1 cellular context compared by ENCODE assay signal in genomic region chr3:32238027-32238815, GRCh38.
A peak's percentile ranks its signal among the peaks of the same experiment; 100 is the strongest.
TF ChIP-seq lines count a peak whose summit lies in the region.

CMTM8 (plus strand) TSS chr3:32238680; CDS start chr3:32238973, 293 bp downstream.

TF ChIP-seq in HepG2, 621 proteins besides CTCF, POLR2A, EP300 and RAD21 (continued from another document and continues in another):
- TF ChIP-seq ZNF318 (CRISPR knock-in tag; IDR thresholded peaks at IDR 0.05) (no peak), DPF2 (CRISPR knock-in tag; IDR thresholded peaks at IDR 0.05; ENCODE audit: borderline replicate concordance, low read depth) (peak; percentile 67; the same call in 1 of the 2 replicates), PAF1 (CRISPR knock-in tag; IDR thresholded peaks at IDR 0.05) (no peak), SNAI1 (CRISPR knock-in tag; IDR thresholded peaks at IDR 0.05; ENCODE audit: borderline replicate concordance) (peak; percentile 80; the same call in 1 of the 2 replicates), HOMEZ (CRISPR knock-in tag; IDR thresholded peaks at IDR 0.05; ENCODE audit: low read depth) (no peak), REL (CRISPR knock-in tag; conservative IDR thresholded peaks at IDR 0.05) (no peak), PBX3 (CRISPR knock-in tag; IDR thresholded peaks at IDR 0.05; ENCODE audit: borderline replicate concordance) (no peak), MNT (IDR thresholded peaks at IDR 0.05) (no peak), KAT7 (CRISPR knock-in tag; IDR thresholded peaks at IDR 0.05; ENCODE audit: borderline replicate concordance) (no peak; the same call in 1 of the 2 replicates), U2AF2 (IDR thresholded peaks at IDR 0.05; ENCODE audit: low read depth, low read length) (no peak), ZNF792 (CRISPR knock-in tag; IDR thresholded peaks at IDR 0.05) (peak; percentile 45; the same call in 1 of the 2 replicates), ZSCAN20 (CRISPR knock-in tag; IDR thresholded peaks at IDR 0.05; ENCODE audit: borderline replicate concordance) (no peak), KLF15 (CRISPR knock-in tag; IDR thresholded peaks at IDR 0.05; ENCODE audit: borderline replicate concordance) (no peak), SMARCC2 (IDR thresholded peaks at IDR 0.05) (no peak), KAT2B (IDR thresholded peaks at IDR 0.05; ENCODE audit: borderline replicate concordance, low read depth, low read length) (peak; percentile 35; the same call in 1 of the 2 replicates), FOXK1 (CRISPR knock-in tag; IDR thresholded peaks at IDR 0.05; ENCODE audit: borderline replicate concordance, low read depth) (peak; percentile 71; the same call in 1 of the 2 replicates), CERS6 (CRISPR knock-in tag; IDR thresholded peaks at IDR 0.05) (no peak), KDM5B (CRISPR knock-in tag; IDR thresholded peaks at IDR 0.05; ENCODE audit: borderline replicate concordance) (peak; percentile 71; the same call in 1 of the 2 replicates), CENPBD1 (CRISPR knock-in tag; IDR thresholded peaks at IDR 0.05; ENCODE audit: borderline replicate concordance, low read depth) (no peak), ATAD3A (CRISPR knock-in tag; IDR thresholded peaks at IDR 0.05) (no peak), ZNF577 (CRISPR knock-in tag; IDR thresholded peaks at IDR 0.05; ENCODE audit: borderline replicate concordance, low read depth) (no peak), ZKSCAN8 (CRISPR knock-in tag; IDR thresholded peaks at IDR 0.05; ENCODE audit: borderline replicate concordance) (no peak; the same call in 1 of the 2 replicates), SMAD1 (CRISPR knock-in tag; IDR thresholded peaks at IDR 0.05; ENCODE audit: borderline replicate concordance, low read depth) (no peak), ZNF331 (CRISPR knock-in tag; IDR thresholded peaks at IDR 0.05) (peak; percentile 85), ZNF180 (CRISPR knock-in tag; IDR thresholded peaks at IDR 0.05; ENCODE audit: borderline replicate concordance, low read depth) (no peak), KMT2A (CRISPR knock-in tag; IDR thresholded peaks at IDR 0.05) (peak; percentile 73; the same call in 1 of the 2 replicates), ZSCAN30 (CRISPR knock-in tag; IDR thresholded peaks at IDR 0.05) (peak; percentile 26; the same call in 1 of the 2 replicates), ZFP36L1 (CRISPR knock-in tag; IDR thresholded peaks at IDR 0.05) (peak; percentile 57; the same call in 1 of the 2 replicates), SRSF9 (IDR thresholded peaks at IDR 0.05; ENCODE audit: borderline replicate concordance, insufficient read depth, low read depth, low read length, poor library complexity, severe bottlenecking) (no peak), TBX3 (IDR thresholded peaks at IDR 0.05; ENCODE audit: borderline replicate concordance) (peak; percentile 26; the same call in 1 of the 2 replicates), NCOA2 (CRISPR knock-in tag; IDR thresholded peaks at IDR 0.05) (peak; percentile 66)
- TF ChIP-seq, protein P1, sequence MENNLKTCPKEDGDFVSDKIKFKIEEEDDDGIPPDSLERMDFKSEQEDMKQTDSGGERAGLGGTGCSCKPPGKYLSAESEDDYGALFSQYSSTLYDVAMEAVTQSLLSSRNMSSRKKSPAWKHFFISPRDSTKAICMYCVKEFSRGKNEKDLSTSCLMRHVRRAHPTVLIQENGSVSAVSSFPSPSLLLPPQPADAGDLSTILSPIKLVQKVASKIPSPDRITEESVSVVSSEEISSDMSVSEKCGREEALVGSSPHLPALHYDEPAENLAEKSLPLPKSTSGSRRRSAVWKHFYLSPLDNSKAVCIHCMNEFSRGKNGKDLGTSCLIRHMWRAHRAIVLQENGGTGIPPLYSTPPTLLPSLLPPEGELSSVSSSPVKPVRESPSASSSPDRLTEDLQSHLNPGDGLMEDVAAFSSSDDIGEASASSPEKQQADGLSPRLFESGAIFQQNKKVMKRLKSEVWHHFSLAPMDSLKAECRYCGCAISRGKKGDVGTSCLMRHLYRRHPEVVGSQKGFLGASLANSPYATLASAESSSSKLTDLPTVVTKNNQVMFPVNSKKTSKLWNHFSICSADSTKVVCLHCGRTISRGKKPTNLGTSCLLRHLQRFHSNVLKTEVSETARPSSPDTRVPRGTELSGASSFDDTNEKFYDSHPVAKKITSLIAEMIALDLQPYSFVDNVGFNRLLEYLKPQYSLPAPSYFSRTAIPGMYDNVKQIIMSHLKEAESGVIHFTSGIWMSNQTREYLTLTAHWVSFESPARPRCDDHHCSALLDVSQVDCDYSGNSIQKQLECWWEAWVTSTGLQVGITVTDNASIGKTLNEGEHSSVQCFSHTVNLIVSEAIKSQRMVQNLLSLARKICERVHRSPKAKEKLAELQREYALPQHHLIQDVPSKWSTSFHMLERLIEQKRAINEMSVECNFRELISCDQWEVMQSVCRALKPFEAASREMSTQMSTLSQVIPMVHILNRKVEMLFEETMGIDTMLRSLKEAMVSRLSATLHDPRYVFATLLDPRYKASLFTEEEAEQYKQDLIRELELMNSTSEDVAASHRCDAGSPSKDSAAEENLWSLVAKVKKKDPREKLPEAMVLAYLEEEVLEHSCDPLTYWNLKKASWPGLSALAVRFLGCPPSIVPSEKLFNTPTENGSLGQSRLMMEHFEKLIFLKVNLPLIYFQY (CRISPR knock-in tag; IDR thresholded peaks at IDR 0.05; ENCODE audit: borderline replicate concordance) = peak; percentile 89
- TF ChIP-seq, protein P2, sequence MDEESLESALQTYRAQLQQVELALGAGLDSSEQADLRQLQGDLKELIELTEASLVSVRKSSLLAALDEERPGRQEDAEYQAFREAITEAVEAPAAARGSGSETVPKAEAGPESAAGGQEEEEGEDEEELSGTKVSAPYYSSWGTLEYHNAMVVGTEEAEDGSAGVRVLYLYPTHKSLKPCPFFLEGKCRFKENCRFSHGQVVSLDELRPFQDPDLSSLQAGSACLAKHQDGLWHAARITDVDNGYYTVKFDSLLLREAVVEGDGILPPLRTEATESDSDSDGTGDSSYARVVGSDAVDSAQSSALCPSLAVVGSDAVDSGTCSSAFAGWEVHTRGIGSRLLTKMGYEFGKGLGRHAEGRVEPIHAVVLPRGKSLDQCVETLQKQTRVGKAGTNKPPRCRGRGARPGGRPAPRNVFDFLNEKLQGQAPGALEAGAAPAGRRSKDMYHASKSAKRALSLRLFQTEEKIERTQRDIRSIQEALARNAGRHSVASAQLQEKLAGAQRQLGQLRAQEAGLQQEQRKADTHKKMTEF (CRISPR knock-in tag; IDR thresholded peaks at IDR 0.05) = peak; percentile 85; the same call in 1 of the 2 replicates
- TF ChIP-seq, protein P3, sequence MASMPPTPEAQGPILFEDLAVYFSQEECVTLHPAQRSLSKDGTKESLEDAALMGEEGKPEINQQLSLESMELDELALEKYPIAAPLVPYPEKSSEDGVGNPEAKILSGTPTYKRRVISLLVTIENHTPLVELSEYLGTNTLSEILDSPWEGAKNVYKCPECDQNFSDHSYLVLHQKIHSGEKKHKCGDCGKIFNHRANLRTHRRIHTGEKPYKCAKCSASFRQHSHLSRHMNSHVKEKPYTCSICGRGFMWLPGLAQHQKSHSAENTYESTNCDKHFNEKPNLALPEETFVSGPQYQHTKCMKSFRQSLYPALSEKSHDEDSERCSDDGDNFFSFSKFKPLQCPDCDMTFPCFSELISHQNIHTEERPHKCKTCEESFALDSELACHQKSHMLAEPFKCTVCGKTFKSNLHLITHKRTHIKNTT (CRISPR knock-in tag; IDR thresholded peaks at IDR 0.05) = no peak
